In genomic region chr5:6553986-6554385, GRCh38 we compare ENCODE assay signal across 24 cellular contexts.
"Had no signal": no experiment of that assay in that cellular context is flagged by ENCODE, and none has a peak within 500 bp of the region (broad histone marks: within the 10 kb centered on the region; RNA-seq: fewer than 3 reads in every experiment).

No MANE protein-coding gene starts in this region.

- H3K27ac Mint-ChIP-seq: memory B cell; naive thymus-derived CD4-positive, alpha-beta T cell; natural killer cell treated with Interleukin-12 subunit alpha and Interleukin-12 subunit beta and Interleukin-15 and Interleukin-18, amount 100 ng/mL, for 72 hours had no signal

- H3K9me3 ChIP-seq: left ventricle myocardium inferior, mucosa of descending colon, psoas muscle, stomach, testis, thyroid gland, transverse colon, upper lobe of left lung, vagina had no signal

- H3K79me2 ChIP-seq: parathyroid adenoma had no signal

- H3K36me3 ChIP-seq: left ventricle myocardium inferior, stomach, thyroid gland, transverse colon, upper lobe of left lung, vagina had no signal

- H3K4me3 Mint-ChIP-seq: memory B cell; naive thymus-derived CD4-positive, alpha-beta T cell; natural killer cell treated with Interleukin-12 subunit alpha and Interleukin-12 subunit beta and Interleukin-15 and Interleukin-18, amount 100 ng/mL, for 72 hours; stimulated activated naive B cell treated with anti-CD40 and anti-IgM and Interleukin-4, amounts not matched to agents 10 μg/mL and 1 μg/mL and 100 μg/mL, for 72 hours had no signal

- H3K27ac ChIP-seq: left ventricle myocardium inferior, parathyroid adenoma, psoas muscle, skin epidermis, stomach, testis, thyroid gland, transverse colon, upper lobe of left lung, vagina had no signal

- H3K9ac ChIP-seq: parathyroid adenoma had no signal

- H3K27me3 ChIP-seq: testis, thyroid gland, transverse colon, upper lobe of left lung, vagina had no signal

- DNase-seq: hippocampal formation; left ventricle myocardium inferior; midbrain; mucosa of descending colon; naive thymus-derived CD4-positive, alpha-beta T cell; nucleus accumbens; psoas muscle; stimulated activated CD4-positive, alpha-beta T cell treated with anti-CD3 and anti-CD28 coated beads, Interleukin-12 subunit alpha, Interleukin-12 subunit beta, amount 100 ng/mL, for 4 hours; stimulated activated CD4-positive, alpha-beta T cell treated with anti-CD3 and anti-CD28 coated beads, Interleukin-15, amount 100 ng/mL, for 24 hours; stimulated activated CD4-positive, alpha-beta T cell treated with anti-CD3 and anti-CD28 coated beads, Interleukin-2, amount 100 ng/mL, for 24 hours; stimulated activated CD4-positive, alpha-beta T cell treated with anti-CD3 and anti-CD28 coated beads, Interleukin-4, amount 100 ng/mL, for 1 hour; stimulated activated naive B cell treated with anti-CD40 and anti-IgM and Interleukin-4, amounts not matched to agents 10 μg/mL and 1 μg/mL and 100 μg/mL, for 72 hours; stimulated activated naive CD8-positive, alpha-beta T cell treated with anti-CD3 and anti-CD28 coated beads, Interleukin-15, Interleukin-2, amounts not matched to agents 100 U/mL and 50 U/mL, for 24 hours; stomach; testis; thyroid gland; transverse colon; upper lobe of left lung had no signal

- H3K4me1 Mint-ChIP-seq: memory B cell; naive thymus-derived CD4-positive, alpha-beta T cell; stimulated activated naive B cell treated with anti-CD40 and anti-IgM and Interleukin-4, amounts not matched to agents 10 μg/mL and 1 μg/mL and 100 μg/mL, for 72 hours had no signal

- H3K9me3 Mint-ChIP-seq: memory B cell; naive thymus-derived CD4-positive, alpha-beta T cell; natural killer cell treated with Interleukin-12 subunit alpha and Interleukin-12 subunit beta and Interleukin-15 and Interleukin-18, amount 100 ng/mL, for 72 hours; stimulated activated naive B cell treated with anti-CD40 and anti-IgM and Interleukin-4, amounts not matched to agents 10 μg/mL and 1 μg/mL and 100 μg/mL, for 72 hours had no signal

- H3K4me1 ChIP-seq: left ventricle myocardium inferior, parathyroid adenoma, stomach, testis, thyroid gland, transverse colon, upper lobe of left lung, vagina had no signal

- H3K36me3 Mint-ChIP-seq: memory B cell; naive thymus-derived CD4-positive, alpha-beta T cell; natural killer cell treated with Interleukin-12 subunit alpha and Interleukin-12 subunit beta and Interleukin-15 and Interleukin-18, amount 100 ng/mL, for 72 hours; stimulated activated naive B cell treated with anti-CD40 and anti-IgM and Interleukin-4, amounts not matched to agents 10 μg/mL and 1 μg/mL and 100 μg/mL, for 72 hours had no signal

- H2AFZ ChIP-seq: parathyroid adenoma had no signal

- H3K4me3 ChIP-seq: left ventricle myocardium inferior, mucosa of descending colon, psoas muscle, skin epidermis, stomach, testis, thyroid gland, transverse colon, upper lobe of left lung, vagina had no signal

- ATAC-seq: mucosa of descending colon; naive thymus-derived CD4-positive, alpha-beta T cell; natural killer cell treated with Interleukin-12 subunit alpha and Interleukin-12 subunit beta and Interleukin-15 and Interleukin-18, amount 100 ng/mL, for 72 hours; psoas muscle; sciatic nerve; stimulated activated naive B cell treated with anti-CD40 and anti-IgM and Interleukin-4, amounts not matched to agents 10 μg/mL and 1 μg/mL and 100 μg/mL, for 72 hours; stimulated activated naive CD8-positive, alpha-beta T cell treated with anti-CD3 and anti-CD28 coated beads, Interleukin-15, Interleukin-2, amounts not matched to agents 100 U/mL and 50 U/mL, for 24 hours had no signal
